ENCODE assay signal across 13 cellular contexts in genomic region chr4:117817316-117817715, GRCh38.
"Had no signal": no experiment of that assay in that cellular context is flagged by ENCODE, and none has a peak within 500 bp of the region (broad histone marks: within the 10 kb centered on the region; RNA-seq: fewer than 3 reads in every experiment).

No MANE protein-coding gene starts in this region.

- DNase-seq: activated CD4-positive, alpha-beta T cell treated with anti-CD3 and anti-CD28 coated beads, Interleukin-2, amount 50 U/mL, for 48 hours; activated gamma-delta T cell; effector CD8-positive, alpha-beta T cell; mesendoderm; naive thymus-derived CD4-positive, alpha-beta T cell; ovary; psoas muscle; right cardiac atrium; stimulated activated CD4-positive, alpha-beta T cell treated with anti-CD3 and anti-CD28 coated beads, Interleukin-2, amount 100 ng/mL, for 24 hours; stimulated activated naive CD4-positive, alpha-beta T cell treated with Interleukin-2 at 50 U/mL for 16 hours; substantia nigra; T-helper 9 cell; tibial artery had no signal
